8 cellular contexts compared by ENCODE assay signal in genomic region chr14:45134051-45134958, GRCh38. TPM values are rescaled to one million over a fixed set of nuclear protein-coding genes. Genes with fewer than 3 reads are reported as not detected.
A peak's percentile ranks its signal among the peaks of the same experiment; 100 is the strongest.
DNase-seq lines count a peak whose midpoint lies in the region; ATAC-seq and TF ChIP-seq lines count a peak whose summit lies in the region.

Gene FKBP3, minus strand, starts transcription at chr14:45134481. Its CDS starts 25 bp downstream, at chr14:45134456.

- peak; percentile 99 for DNase-seq in GM06990 (ENCODE audit: extremely low read depth, insufficient read length)
- peak; percentile 99 for DNase-seq in HFFc6
- DNase-seq in NB4 (ENCODE audit: low read depth) = peak; percentile 98
- DNase-seq in SK-N-SH = peak; percentile 86
- DNase-seq in glomerular endothelial cell (ENCODE audit: extremely low read depth, low read depth, low spot score) = peak; percentile 96
- DNase-seq in omental fat pad (ENCODE audit: low spot score) = peak; percentile 85
- DNase-seq in thoracic aorta (ENCODE audit: low spot score) = peak; percentile 97

- H3K9me2 ChIP-seq in SK-N-SH = no peaks in the 10 kb centered on the region

- H3K27me3 ChIP-seq in GM06990 (replicated peaks; ENCODE audit: control insufficient read depth, insufficient read depth, low read length) (no peaks in the 10 kb centered on the region), SK-N-SH (ENCODE audit: insufficient read depth) (no peaks in the 10 kb centered on the region), thoracic aorta (replicated peaks; ENCODE audit: insufficient read depth) (no peaks in the 10 kb centered on the region)

- peaks cover 64% of the 10 kb centered on the region for H3K79me2 ChIP-seq in SK-N-SH (ENCODE audit: insufficient read depth)

- H3K4me1 Mint-ChIP-seq in HFFc6 (ENCODE audit: low read depth) = peaks cover 31% of the 10 kb centered on the region
- peaks cover 56% of the 10 kb centered on the region for H3K4me1 Mint-ChIP-seq in activated naive CD4-positive, alpha-beta T cell treated with anti-CD3 and anti-CD28 coated beads, Interleukin-2, amount 50 U/mL, for 24 hours

- TF ChIP-seq EP300 in SK-N-SH (IDR thresholded peaks at IDR 0.05; ENCODE audit: borderline replicate concordance in 1 of 2, low read depth in 1 of 2, low read length in 1 of 2) = 0 out of 4 replicates have a peak, but pooled peaks of 1 of the 2 experiments have one; percentile 6

- H3K4me1 ChIP-seq in SK-N-SH (ENCODE audit: control insufficient read depth in 1 of 2, insufficient read depth in 2 of 2, low read depth in 1 of 2, low read length in 1 of 2) = no peaks in the 10 kb centered on the region; a peak in 3 of 4 replicates
- peaks cover 10 to 28% of the 10 kb centered on the region in 2 donors for H3K4me1 ChIP-seq in thoracic aorta (ENCODE audit: control insufficient read depth in 1 of 2, low read depth in 2 of 2)

- H3F3A ChIP-seq in SK-N-SH (replicated peaks; ENCODE audit: insufficient read depth) = peaks cover 5% of the 10 kb centered on the region

- H3K27ac ChIP-seq in SK-N-SH (ENCODE audit: low read depth in 2 of 2, low read length in 1 of 2) (peak within 1 kb of the TSS; percentile 72 to 82), thoracic aorta (peak within 1 kb of the TSS; percentile 88)

- no peaks in the 10 kb centered on the region for H4K20me1 ChIP-seq in SK-N-SH (ENCODE audit: insufficient read depth)

- H3K4me3 ChIP-seq in GM06990 (replicated peaks; ENCODE audit: low read depth, low read length) (peak within 1 kb of the TSS; percentile 88), NB4 (ENCODE audit: low read depth, low read length) (peak within 1 kb of the TSS; percentile 96), SK-N-SH (ENCODE audit: low read depth in 2 of 2, low read length in 1 of 2) (peak within 1 kb of the TSS; percentile 68 to 77), thoracic aorta (peak within 1 kb of the TSS; percentile 85)

- H3K9ac ChIP-seq in SK-N-SH = peak within 1 kb of the TSS; percentile 89

- H3K4me2 ChIP-seq in SK-N-SH = peak within 1 kb of the TSS; percentile 74

- TF ChIP-seq CTCF in GM06990 (IDR thresholded peaks at IDR 0.05; ENCODE audit: insufficient read depth, low read length, poor library complexity, severe bottlenecking) (peak; percentile 21), HFFc6 (IDR thresholded peaks at IDR 0.05) (peak; percentile 51; the same call in 1 of the 2 replicates), NB4 (IDR thresholded peaks at IDR 0.05; ENCODE audit: low read depth, low read length) (peak; percentile 13), SK-N-SH (IDR thresholded peaks at IDR 0.05) (peak; percentile 31), omental fat pad (IDR thresholded peaks at IDR 0.05) (no peak), thoracic aorta (IDR thresholded peaks at IDR 0.05) (no peak)

- POLR2A ChIA-PET in SK-N-SH (lab: Yijun Ruan, JAX) = no interaction called here

- peak; percentile 68 for TF ChIP-seq POLR2A in NB4 (IDR thresholded peaks at IDR 0.05; ENCODE audit: extremely low read depth, insufficient read length)

- H3K4me3 Mint-ChIP-seq in HFFc6 = peak within 1 kb of the TSS; percentile 98
- H3K4me3 Mint-ChIP-seq in activated naive CD4-positive, alpha-beta T cell treated with anti-CD3 and anti-CD28 coated beads, Interleukin-2, amount 50 U/mL, for 24 hours = peak within 1 kb of the TSS; percentile 100

- H3K36me3 Mint-ChIP-seq in HFFc6 (ENCODE audit: low read depth) = peaks cover 8% of the 10 kb centered on the region
- H3K36me3 Mint-ChIP-seq in activated naive CD4-positive, alpha-beta T cell treated with anti-CD3 and anti-CD28 coated beads, Interleukin-2, amount 50 U/mL, for 24 hours = no peaks in the 10 kb centered on the region

- H3K36me3 ChIP-seq in GM06990 (ENCODE audit: control insufficient read depth, insufficient read depth, low read length) (no peaks in the 10 kb centered on the region), SK-N-SH (replicated peaks in 1 of 2; ENCODE audit: control insufficient read depth in 1 of 2, insufficient read depth in 2 of 2, low read length in 1 of 2) (peaks cover 0 to 2% of the 10 kb centered on the region in 2 experiments), thoracic aorta (no peaks in the 10 kb centered on the region)

- TF ChIP-seq RAD21 in SK-N-SH (IDR thresholded peaks at IDR 0.05; ENCODE audit: low read length) = peak; percentile 15; the same call in 1 of the 2 replicates

- H3K9me3 ChIP-seq in SK-N-SH (no peaks in the 10 kb centered on the region), thoracic aorta (no peaks in the 10 kb centered on the region)

- 0 out of 2 replicates have a peak, but pooled peaks cover 2% of the 10 kb centered on the region for H3K27me3 Mint-ChIP-seq in HFFc6 (ENCODE audit: insufficient read depth)
- H3K27me3 Mint-ChIP-seq in activated naive CD4-positive, alpha-beta T cell treated with anti-CD3 and anti-CD28 coated beads, Interleukin-2, amount 50 U/mL, for 24 hours = no peaks in the 10 kb centered on the region

- H3K27ac Mint-ChIP-seq in HFFc6 = peak within 1 kb of the TSS; percentile 91
- peak within 1 kb of the TSS; percentile 97 for H3K27ac Mint-ChIP-seq in activated naive CD4-positive, alpha-beta T cell treated with anti-CD3 and anti-CD28 coated beads, Interleukin-2, amount 50 U/mL, for 24 hours

- peak within 1 kb of the TSS; percentile 86 for H2AFZ ChIP-seq in SK-N-SH (ENCODE audit: low read depth)

- peak; percentile 98 for ATAC-seq in omental fat pad (ENCODE audit: low FRiP score)
- peak; percentile 96 for ATAC-seq in thoracic aorta (ENCODE audit: insufficient number of reproducible peaks, low FRiP score, low read depth)

- H3K9me3 Mint-ChIP-seq in HFFc6 = no peaks in the 10 kb centered on the region
- no peaks in the 10 kb centered on the region for H3K9me3 Mint-ChIP-seq in activated naive CD4-positive, alpha-beta T cell treated with anti-CD3 and anti-CD28 coated beads, Interleukin-2, amount 50 U/mL, for 24 hours

- WGBS in SK-N-SH (ENCODE audit: low lambda C conversion rate) = 0% methylated on average over 13 of the region's 53 CpGs

- CTCF ChIA-PET in SK-N-SH (lab: Yijun Ruan, JAX) = interaction anchor here (0.5 to 1.1 kb wide), 4 partner anchors 40 to 222 kb away, joined by 3 read pairs; no protein-coding TSS in a partner anchor

TF ChIP-seq in SK-N-SH, 30 proteins besides CTCF, POLR2A, EP300 and RAD21 (continues in another document):
- TF ChIP-seq TCF12 (IDR thresholded peaks at IDR 0.05) (no peak), REST (IDR thresholded peaks at IDR 0.05; ENCODE audit: low read depth, low read length) (no peak), MEF2A (IDR thresholded peaks at IDR 0.05; ENCODE audit: borderline replicate concordance, low read depth) (no peak), RFX5 (IDR thresholded peaks at IDR 0.05; ENCODE audit: low read length) (no peak), TEAD4 (IDR thresholded peaks at IDR 0.05; ENCODE audit: borderline replicate concordance, insufficient read depth) (no peak), GATA2 (CRISPR knock-in tag; IDR thresholded peaks at IDR 0.05) (no peak), MAX (IDR thresholded peaks at IDR 0.05; ENCODE audit: low read depth) (no peak), SMC3 (IDR thresholded peaks at IDR 0.05; ENCODE audit: low read depth, low read length) (no peak), ELF1 (IDR thresholded peaks at IDR 0.05) (no peak), FOSL2 (IDR thresholded peaks at IDR 0.05; ENCODE audit: borderline replicate concordance, low read depth) (no peak), TAF1 (IDR thresholded peaks at IDR 0.05; ENCODE audit: borderline replicate concordance, low read depth, low read length) (peak; percentile 70; the same call in 1 of the 2 replicates)
- TF ChIP-seq, protein P1, sequence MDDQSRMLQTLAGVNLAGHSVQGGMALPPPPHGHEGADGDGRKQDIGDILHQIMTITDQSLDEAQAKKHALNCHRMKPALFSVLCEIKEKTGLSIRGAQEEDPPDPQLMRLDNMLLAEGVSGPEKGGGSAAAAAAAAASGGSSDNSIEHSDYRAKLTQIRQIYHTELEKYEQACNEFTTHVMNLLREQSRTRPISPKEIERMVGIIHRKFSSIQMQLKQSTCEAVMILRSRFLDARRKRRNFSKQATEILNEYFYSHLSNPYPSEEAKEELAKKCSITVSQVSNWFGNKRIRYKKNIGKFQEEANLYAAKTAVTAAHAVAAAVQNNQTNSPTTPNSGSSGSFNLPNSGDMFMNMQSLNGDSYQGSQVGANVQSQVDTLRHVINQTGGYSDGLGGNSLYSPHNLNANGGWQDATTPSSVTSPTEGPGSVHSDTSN (IDR thresholded peaks at IDR 0.05) = peak; percentile 94

RNA-seq across cellular contexts. Expression of gene FKBP3, which starts in this region (rescaled TPM):
- 10 to 100 TPM; 75.6 to 89.0 (median 79.5) TPM for total RNA-seq in HFFc6 (2021; fragmentation: NEBNext Ultra II Directional; extraction: Animal tissue kit (Norgen Biotek cat#: 25700))
- polyA plus RNA-seq in SK-N-SH (2012; rRNA removed) = 21.8 and 24.5 TPM in 2 replicates
- polyA plus RNA-seq in SK-N-SH (2012; cell fraction: cytosol; rRNA removed) = 35.8 and 58.8 TPM in 2 replicates
- polyA plus RNA-seq in SK-N-SH (2012; cell fraction: nucleus; rRNA removed) = 10.8 and 21.0 TPM in 2 replicates
- total RNA-seq in glomerular endothelial cell (45.3 and 51.6 TPM in 2 replicates), omental fat pad (10 to 100 TPM; 18.6 to 37.7 (median 23.7) TPM), thoracic aorta (10 to 100 TPM; 24.2 to 38.2 TPM)

Comparison
In these comparisons a context has a peak if more than half of its experiments do, and no peak if none do; other contexts are left out.
1. Peak in every context shown above with its lines: DNase-seq, ATAC-seq, H3K4me3 ChIP-seq and H3K27ac ChIP-seq.
2. CTCF ChIP-seq: peak in GM06990 (single experiment), HFFc6 (single experiment), NB4 (single experiment) and SK-N-SH (single experiment); none in omental fat pad (0 of 3) and thoracic aorta (single experiment).